Comparison of ENCODE assay signal across 29 cellular contexts in genomic region chr15:27082019-27082418, GRCh38.
"Had no signal": no experiment of that assay in that cellular context is flagged by ENCODE, and none has a peak within 500 bp of the region (broad histone marks: within the 10 kb centered on the region; RNA-seq: fewer than 3 reads in every experiment).

No MANE protein-coding gene starts in this region.

- H3K4me3 ChIP-seq: hepatocyte, left lung, lung, mucosa of descending colon, pancreas, prostate gland, skin epidermis, stomach, testis, thyroid gland, transverse colon, upper lobe of left lung, vagina had no signal

- H3K27me3 ChIP-seq: hepatocyte, left lung, pancreas, stomach, testis, thyroid gland, transverse colon, upper lobe of left lung, vagina had no signal

- H3K27ac ChIP-seq: hepatocyte, left lung, pancreas, prostate gland, skin epidermis, stomach, testis, thyroid gland, transverse colon, upper lobe of left lung, vagina had no signal

- H3K79me2 ChIP-seq: hepatocyte had no signal

- ATAC-seq: left cardiac atrium; left lung; mucosa of descending colon; naive thymus-derived CD4-positive, alpha-beta T cell; natural killer cell treated with Interleukin-12 subunit alpha and Interleukin-12 subunit beta and Interleukin-15 and Interleukin-18, amount 100 ng/mL, for 72 hours; pancreas; right cardiac atrium; sciatic nerve; stimulated activated naive B cell treated with anti-CD40 and anti-IgM and Interleukin-4, amounts not matched to agents 10 μg/mL and 1 μg/mL and 100 μg/mL, for 72 hours; stimulated activated naive CD8-positive, alpha-beta T cell treated with anti-CD3 and anti-CD28 coated beads, Interleukin-15, Interleukin-2, amounts not matched to agents 100 U/mL and 50 U/mL, for 24 hours had no signal

- H3K4me1 ChIP-seq: left lung, pancreas, prostate gland, stomach, testis, thyroid gland, transverse colon, upper lobe of left lung, vagina had no signal

- H3K9me3 ChIP-seq: left lung, pancreas, prostate gland, stomach, testis, thyroid gland, transverse colon, upper lobe of left lung, vagina had no signal

- H2AFZ ChIP-seq: hepatocyte had no signal

- DNase-seq: kidney glomerular epithelial cell; left cardiac atrium; left lung; midbrain; mucosa of descending colon; naive thymus-derived CD4-positive, alpha-beta T cell; nucleus accumbens; pancreas; posterior cingulate gyrus; right cardiac atrium; stimulated activated CD4-positive, alpha-beta T cell treated with anti-CD3 and anti-CD28 coated beads, Interleukin-12 subunit alpha, Interleukin-12 subunit beta, amount 100 ng/mL, for 4 hours; stimulated activated CD4-positive, alpha-beta T cell treated with anti-CD3 and anti-CD28 coated beads, Interleukin-15, amount 100 ng/mL, for 24 hours; stimulated activated CD4-positive, alpha-beta T cell treated with anti-CD3 and anti-CD28 coated beads, Interleukin-2, amount 100 ng/mL, for 24 hours; stimulated activated CD4-positive, alpha-beta T cell treated with anti-CD3 and anti-CD28 coated beads, Interleukin-4, amount 100 ng/mL, for 1 hour; stimulated activated naive B cell treated with anti-CD40 and anti-IgM and Interleukin-4, amounts not matched to agents 10 μg/mL and 1 μg/mL and 100 μg/mL, for 72 hours; stimulated activated naive CD8-positive, alpha-beta T cell treated with anti-CD3 and anti-CD28 coated beads, Interleukin-15, Interleukin-2, amounts not matched to agents 100 U/mL and 50 U/mL, for 24 hours; stomach; testis; thyroid gland; transverse colon; upper lobe of left lung had no signal

- H3K36me3 ChIP-seq: left lung, pancreas, prostate gland, stomach, thyroid gland, transverse colon, upper lobe of left lung, vagina had no signal

- FAIRE-seq: keratinocyte, pancreas had no signal

- H3K4me2 ChIP-seq: hepatocyte had no signal
